Comparison of ENCODE assay signal across 29 cellular contexts in genomic region chr16:79317026-79317425, GRCh38.
DNase-seq lines count a peak whose midpoint lies in the region; ATAC-seq and TF ChIP-seq lines count a peak whose summit lies in the region.
"Had no signal": no experiment of that assay in that cellular context is flagged by ENCODE, and none has a peak within 500 bp of the region (broad histone marks: within the 10 kb centered on the region; RNA-seq: fewer than 3 reads in every experiment).

No MANE protein-coding gene starts in this region.

- H3K27ac Mint-ChIP-seq in activated CD4-positive, alpha-beta T cell treated with anti-CD3 and anti-CD28 coated beads, Interleukin-2, amount 10 ng/mL, durations not matched to agents 24 days and 14 days: peak overlapping the region; percentile 87
- no peak overlapping the region for H3K27ac Mint-ChIP-seq in activated CD4-positive, alpha-beta T cell treated with anti-CD3 and anti-CD28 coated beads, Interleukin-2, amount 10 ng/mL, durations not matched to agents 7 days and 5 days
- peak overlapping the region in 1 of 2 donors; percentile 51 for H3K27ac Mint-ChIP-seq in natural killer cell treated with Interleukin-12 subunit alpha and Interleukin-12 subunit beta and Interleukin-15 and Interleukin-18, amount 100 ng/mL, for 72 hours
- H3K27ac Mint-ChIP-seq in natural killer cell: no peak overlapping the region
- peak overlapping the region; percentile 89 for H3K27ac Mint-ChIP-seq in activated T-helper 2 cell treated with anti-CD3 and anti-CD28 coated beads, Interferon-gamma antibody, Interleukin-2, Interleukin-4, amounts not matched to agents 10 μg/mL and 5 μg/mL and 100 μg/mL, durations not matched to agents 14 hours and 24 hours and 36 hours
- no peak overlapping the region for H3K27ac Mint-ChIP-seq in stimulated activated memory B cell treated with anti-CD40 and anti-IgM and Interleukin-4, amounts not matched to agents 10 μg/mL and 1 μg/mL and 100 μg/mL, for 72 hours

- no peaks in the 10 kb centered on the region for H3K36me3 ChIP-seq in ovary
- H3K36me3 ChIP-seq: BE2C, SJCRH30 had no signal

- H3K4me3 ChIP-seq in ovary: no peak overlapping the region
- H3K4me3 ChIP-seq: PC-9, SJCRH30 had no signal

- CTCF ChIA-PET in activated CD4-positive, alpha-beta T cell treated with anti-CD3 and anti-CD28 coated beads, Interleukin-2, amount 10 ng/mL, durations not matched to agents 7 days and 5 days (lab: Charles Lee): no interaction called here

- intact Hi-C loops in activated CD4-positive, alpha-beta T cell treated with anti-CD3 and anti-CD28 coated beads, Interleukin-2, amount 10 ng/mL, durations not matched to agents 24 days and 14 days (cut with micrococcal nuclease): loop anchor here (5.0 kb wide), 1 partner anchor 150 kb away; no protein-coding TSS in a partner anchor
- intact Hi-C loops in natural killer cell (cut with micrococcal nuclease) (no loop called here), ovary (cut with DNase I) (no loop called here)
- intact Hi-C loops in activated T-helper 2 cell treated with anti-CD3 and anti-CD28 coated beads, Interferon-gamma antibody, Interleukin-2, Interleukin-4, amounts not matched to agents 10 μg/mL and 5 μg/mL and 100 μg/mL, durations not matched to agents 14 hours and 24 hours and 36 hours (cut with micrococcal nuclease): loop anchor here (2.0 to 5.0 kb wide), 3 partner anchors 30 to 1265 kb away; no protein-coding TSS in a partner anchor

- H3K36me3 Mint-ChIP-seq in activated CD4-positive, alpha-beta T cell treated with anti-CD3 and anti-CD28 coated beads, Interleukin-2, amount 10 ng/mL, durations not matched to agents 24 days and 14 days (ENCODE audit: low read depth): no peaks in the 10 kb centered on the region
- no peaks in the 10 kb centered on the region for H3K36me3 Mint-ChIP-seq in activated CD4-positive, alpha-beta T cell treated with anti-CD3 and anti-CD28 coated beads, Interleukin-2, amount 10 ng/mL, durations not matched to agents 7 days and 5 days (ENCODE audit: low read depth)
- H3K36me3 Mint-ChIP-seq in natural killer cell treated with Interleukin-12 subunit alpha and Interleukin-12 subunit beta and Interleukin-15 and Interleukin-18, amount 100 ng/mL, for 72 hours: no peaks in the 10 kb centered on the region
- H3K36me3 Mint-ChIP-seq in natural killer cell: no peaks in the 10 kb centered on the region
- no peaks in the 10 kb centered on the region for H3K36me3 Mint-ChIP-seq in activated T-helper 2 cell treated with anti-CD3 and anti-CD28 coated beads, Interferon-gamma antibody, Interleukin-2, Interleukin-4, amounts not matched to agents 10 μg/mL and 5 μg/mL and 100 μg/mL, durations not matched to agents 14 hours and 24 hours and 36 hours (ENCODE audit: low read depth)
- H3K36me3 Mint-ChIP-seq in stimulated activated memory B cell treated with anti-CD40 and anti-IgM and Interleukin-4, amounts not matched to agents 10 μg/mL and 1 μg/mL and 100 μg/mL, for 72 hours: no peaks in the 10 kb centered on the region
- H3K36me3 Mint-ChIP-seq: CD14-positive monocyte had no signal

- H3K4me3 Mint-ChIP-seq in activated CD4-positive, alpha-beta T cell treated with anti-CD3 and anti-CD28 coated beads, Interleukin-2, amount 10 ng/mL, durations not matched to agents 24 days and 14 days: no peak overlapping the region
- H3K4me3 Mint-ChIP-seq in activated CD4-positive, alpha-beta T cell treated with anti-CD3 and anti-CD28 coated beads, Interleukin-2, amount 10 ng/mL, durations not matched to agents 7 days and 5 days: no peak overlapping the region
- peak overlapping the region; percentile 47 for H3K4me3 Mint-ChIP-seq in natural killer cell treated with Interleukin-12 subunit alpha and Interleukin-12 subunit beta and Interleukin-15 and Interleukin-18, amount 100 ng/mL, for 72 hours
- H3K4me3 Mint-ChIP-seq in natural killer cell: no peak overlapping the region
- H3K4me3 Mint-ChIP-seq in activated T-helper 2 cell treated with anti-CD3 and anti-CD28 coated beads, Interferon-gamma antibody, Interleukin-2, Interleukin-4, amounts not matched to agents 10 μg/mL and 5 μg/mL and 100 μg/mL, durations not matched to agents 14 hours and 24 hours and 36 hours (ENCODE audit: low read depth): no peak overlapping the region
- H3K4me3 Mint-ChIP-seq in stimulated activated memory B cell treated with anti-CD40 and anti-IgM and Interleukin-4, amounts not matched to agents 10 μg/mL and 1 μg/mL and 100 μg/mL, for 72 hours: no peak overlapping the region

- no peak for DNase-seq in activated CD4-positive, alpha-beta T cell treated with anti-CD3 and anti-CD28 coated beads, Interleukin-2, amount 10 ng/mL, durations not matched to agents 24 days and 14 days
- DNase-seq in activated CD4-positive, alpha-beta T cell treated with anti-CD3 and anti-CD28 coated beads, Interleukin-2, amount 10 ng/mL, durations not matched to agents 7 days and 5 days: no peak
- no peak for DNase-seq in natural killer cell treated with Interleukin-12 subunit alpha and Interleukin-12 subunit beta and Interleukin-15 and Interleukin-18, amount 100 ng/mL, for 72 hours (ENCODE audit: low spot score)
- no peak for DNase-seq in natural killer cell
- DNase-seq in activated T-helper 2 cell treated with anti-CD3 and anti-CD28 coated beads, Interferon-gamma antibody, Interleukin-2, Interleukin-4, amounts not matched to agents 10 μg/mL and 5 μg/mL and 100 μg/mL, durations not matched to agents 14 hours and 24 hours and 36 hours (ENCODE audit: low spot score): no peak
- DNase-seq in ovary: no peak
- DNase-seq: 8988T; ACHN; BE2C; CD8-positive, alpha-beta memory T cell; DMS 273 treated with DMSO at 0.1 percent for 48 hours; DMS79; EL; GDM1; GOT3; IMR-90; MM.1S; NCI-H1694; NCI-H2029 treated with DMSO at 0.1 percent for 48 hours; NCI-H446 treated with DMSO at 0.1 percent for 48 hours; NCI-H526; NCI-H82; PC-9 had no signal

- no peak for TF ChIP-seq EP300 in ovary (IDR thresholded peaks at IDR 0.05)

- no peak for ATAC-seq in natural killer cell treated with Interleukin-12 subunit alpha and Interleukin-12 subunit beta and Interleukin-15 and Interleukin-18, amount 100 ng/mL, for 72 hours
- no peak for ATAC-seq in natural killer cell
- ATAC-seq in stimulated activated memory B cell treated with anti-CD40 and anti-IgM and Interleukin-4, amounts not matched to agents 10 μg/mL and 1 μg/mL and 100 μg/mL, for 72 hours: no peak
- ATAC-seq: HCT116, Right ventricle myocardium inferior had no signal

- no peak overlapping the region for H3K27ac ChIP-seq in ovary
- H3K27ac ChIP-seq: KMS-11, PC-9, SJCRH30 had no signal

- POLR2A ChIA-PET in activated CD4-positive, alpha-beta T cell treated with anti-CD3 and anti-CD28 coated beads, Interleukin-2, amount 10 ng/mL, durations not matched to agents 7 days and 5 days (lab: Charles Lee): no interaction called here

- TF ChIP-seq CTCF in natural killer cell (IDR thresholded peaks at IDR 0.05) (no peak), ovary (IDR thresholded peaks at IDR 0.05) (no peak)

- H3K9me3 Mint-ChIP-seq in activated CD4-positive, alpha-beta T cell treated with anti-CD3 and anti-CD28 coated beads, Interleukin-2, amount 10 ng/mL, durations not matched to agents 24 days and 14 days: peaks cover 3% of the 10 kb centered on the region
- no peaks in the 10 kb centered on the region for H3K9me3 Mint-ChIP-seq in activated CD4-positive, alpha-beta T cell treated with anti-CD3 and anti-CD28 coated beads, Interleukin-2, amount 10 ng/mL, durations not matched to agents 7 days and 5 days
- no peaks in the 10 kb centered on the region for H3K9me3 Mint-ChIP-seq in natural killer cell treated with Interleukin-12 subunit alpha and Interleukin-12 subunit beta and Interleukin-15 and Interleukin-18, amount 100 ng/mL, for 72 hours
- H3K9me3 Mint-ChIP-seq in natural killer cell: no peaks in the 10 kb centered on the region
- H3K9me3 Mint-ChIP-seq in activated T-helper 2 cell treated with anti-CD3 and anti-CD28 coated beads, Interferon-gamma antibody, Interleukin-2, Interleukin-4, amounts not matched to agents 10 μg/mL and 5 μg/mL and 100 μg/mL, durations not matched to agents 14 hours and 24 hours and 36 hours: no peaks in the 10 kb centered on the region
- H3K9me3 Mint-ChIP-seq in stimulated activated memory B cell treated with anti-CD40 and anti-IgM and Interleukin-4, amounts not matched to agents 10 μg/mL and 1 μg/mL and 100 μg/mL, for 72 hours: peaks cover 7% of the 10 kb centered on the region
- H3K9me3 Mint-ChIP-seq: CD8-positive, alpha-beta memory T cell had no signal

- peaks cover 6% of the 10 kb centered on the region for H3K4me1 ChIP-seq in ovary (ENCODE audit: insufficient read depth)
- H3K4me1 ChIP-seq: BE2C had no signal

- peaks cover 31% of the 10 kb centered on the region for H3K4me1 Mint-ChIP-seq in activated CD4-positive, alpha-beta T cell treated with anti-CD3 and anti-CD28 coated beads, Interleukin-2, amount 10 ng/mL, durations not matched to agents 24 days and 14 days
- peaks cover 18% of the 10 kb centered on the region for H3K4me1 Mint-ChIP-seq in activated CD4-positive, alpha-beta T cell treated with anti-CD3 and anti-CD28 coated beads, Interleukin-2, amount 10 ng/mL, durations not matched to agents 7 days and 5 days
- peaks cover 0 to 19% of the 10 kb centered on the region in 2 donors for H3K4me1 Mint-ChIP-seq in natural killer cell treated with Interleukin-12 subunit alpha and Interleukin-12 subunit beta and Interleukin-15 and Interleukin-18, amount 100 ng/mL, for 72 hours (ENCODE audit: low read depth in 2 of 2)
- peaks cover 0 to 13% of the 10 kb centered on the region in 2 donors for H3K4me1 Mint-ChIP-seq in natural killer cell
- H3K4me1 Mint-ChIP-seq in activated T-helper 2 cell treated with anti-CD3 and anti-CD28 coated beads, Interferon-gamma antibody, Interleukin-2, Interleukin-4, amounts not matched to agents 10 μg/mL and 5 μg/mL and 100 μg/mL, durations not matched to agents 14 hours and 24 hours and 36 hours (ENCODE audit: low read depth): peaks cover 42% of the 10 kb centered on the region
- peaks cover 15% of the 10 kb centered on the region for H3K4me1 Mint-ChIP-seq in stimulated activated memory B cell treated with anti-CD40 and anti-IgM and Interleukin-4, amounts not matched to agents 10 μg/mL and 1 μg/mL and 100 μg/mL, for 72 hours

- H3K27me3 Mint-ChIP-seq in activated CD4-positive, alpha-beta T cell treated with anti-CD3 and anti-CD28 coated beads, Interleukin-2, amount 10 ng/mL, durations not matched to agents 24 days and 14 days: peaks cover 24% of the 10 kb centered on the region
- peaks cover 17% of the 10 kb centered on the region for H3K27me3 Mint-ChIP-seq in activated CD4-positive, alpha-beta T cell treated with anti-CD3 and anti-CD28 coated beads, Interleukin-2, amount 10 ng/mL, durations not matched to agents 7 days and 5 days
- peaks cover 34 to 50% of the 10 kb centered on the region in 2 donors for H3K27me3 Mint-ChIP-seq in natural killer cell treated with Interleukin-12 subunit alpha and Interleukin-12 subunit beta and Interleukin-15 and Interleukin-18, amount 100 ng/mL, for 72 hours
- H3K27me3 Mint-ChIP-seq in natural killer cell (ENCODE audit: low read depth in 2 of 2): peaks cover 40 to 46% of the 10 kb centered on the region in 2 donors
- no peaks in the 10 kb centered on the region for H3K27me3 Mint-ChIP-seq in activated T-helper 2 cell treated with anti-CD3 and anti-CD28 coated beads, Interferon-gamma antibody, Interleukin-2, Interleukin-4, amounts not matched to agents 10 μg/mL and 5 μg/mL and 100 μg/mL, durations not matched to agents 14 hours and 24 hours and 36 hours (ENCODE audit: low read depth)
- peaks cover 76% of the 10 kb centered on the region for H3K27me3 Mint-ChIP-seq in stimulated activated memory B cell treated with anti-CD40 and anti-IgM and Interleukin-4, amounts not matched to agents 10 μg/mL and 1 μg/mL and 100 μg/mL, for 72 hours

- no peaks in the 10 kb centered on the region for H3K9me3 ChIP-seq in ovary
- H3K9me3 ChIP-seq: SJCRH30 had no signal

- H3K27me3 ChIP-seq in ovary: no peaks in the 10 kb centered on the region
- H3K27me3 ChIP-seq: BE2C, SJCRH30 had no signal

- no peak for TF ChIP-seq POLR2A in ovary (IDR thresholded peaks at IDR 0.05)

Comparison
In these comparisons a context has a peak if more than half of its experiments do, and no peak if none do; other contexts are left out.
1. H3K27ac Mint-ChIP-seq: peak in activated CD4-positive, alpha-beta T cell treated with anti-CD3 and anti-CD28 coated beads, Interleukin-2, amount 10 ng/mL, durations not matched to agents 24 days and 14 days (single experiment) and activated T-helper 2 cell treated with anti-CD3 and anti-CD28 coated beads, Interferon-gamma antibody, Interleukin-2, Interleukin-4, amounts not matched to agents 10 μg/mL and 5 μg/mL and 100 μg/mL, durations not matched to agents 14 hours and 24 hours and 36 hours (single experiment); none in activated CD4-positive, alpha-beta T cell treated with anti-CD3 and anti-CD28 coated beads, Interleukin-2, amount 10 ng/mL, durations not matched to agents 7 days and 5 days (single experiment), natural killer cell (0 of 2) and stimulated activated memory B cell treated with anti-CD40 and anti-IgM and Interleukin-4, amounts not matched to agents 10 μg/mL and 1 μg/mL and 100 μg/mL, for 72 hours (single experiment).
2. intact Hi-C loops: an anchor here in activated CD4-positive, alpha-beta T cell treated with anti-CD3 and anti-CD28 coated beads, Interleukin-2, amount 10 ng/mL, durations not matched to agents 24 days and 14 days (5.0 kb wide) and activated T-helper 2 cell treated with anti-CD3 and anti-CD28 coated beads, Interferon-gamma antibody, Interleukin-2, Interleukin-4, amounts not matched to agents 10 μg/mL and 5 μg/mL and 100 μg/mL, durations not matched to agents 14 hours and 24 hours and 36 hours (2.0 to 5.0 kb wide); none called in natural killer cell and ovary.